8 cellular contexts compared by ENCODE assay signal in genomic region chr19:57280165-57280912, GRCh38. TPM values are rescaled to one million over a fixed set of nuclear protein-coding genes. Genes with fewer than 3 reads are reported as not detected.
A peak's percentile ranks its signal among the peaks of the same experiment; 100 is the strongest.
DNase-seq lines count a peak whose midpoint lies in the region; ATAC-seq, FAIRE-seq and TF ChIP-seq lines count a peak whose summit lies in the region.

Gene ZNF460, plus strand, starts transcription at chr19:57280485. Its CDS starts 322 bp downstream, at chr19:57280807.

- TF ChIP-seq CTCF in BE2C (IDR thresholded peaks at IDR 0.05; ENCODE audit: low read depth, low read length) (no peak), colonic mucosa (IDR thresholded peaks at IDR 0.05) (no peak)

- peaks cover 4% of the 10 kb centered on the region for H3K9me3 Mint-ChIP-seq in activated CD4-positive, alpha-beta T cell treated with anti-CD3 and anti-CD28 coated beads for 36 hours (ENCODE audit: low read depth)

- DNase-seq in BE2C (peak; percentile 96), GM19239 (ENCODE audit: insufficient read length, low spot score) (peak; percentile 75), NCI-H510A treated with DMSO at 0.1 percent for 48 hours (lab: John Stamatoyannopoulos, UW) (peak; percentile 85), colonic mucosa (peak; percentile 97)
- DNase-seq in activated CD4-positive, alpha-beta T cell treated with anti-CD3 and anti-CD28 coated beads for 36 hours, result peak; percentile 98
- DNase-seq in stimulated activated CD4-positive, alpha-beta T cell treated with anti-CD3 and anti-CD28 coated beads, Interleukin-1b, Interleukin-23, amount 100 ng/mL, for 4 hours (ENCODE audit: low read depth in 2 of 2), result peak; percentile 95 to 96

- H3K27me3 ChIP-seq in BE2C (no peaks in the 10 kb centered on the region), colonic mucosa (no peaks in the 10 kb centered on the region), layer of hippocampus (ENCODE audit: control insufficient read depth, insufficient read depth, low read length) (no peaks in the 10 kb centered on the region)

- no peaks in the 10 kb centered on the region for H3K27me3 Mint-ChIP-seq in activated CD4-positive, alpha-beta T cell treated with anti-CD3 and anti-CD28 coated beads for 36 hours

- intact Hi-C loops in activated CD4-positive, alpha-beta T cell treated with anti-CD3 and anti-CD28 coated beads for 36 hours (cut with DNase I, micrococcal nuclease), result loop anchor here (1.0 to 5.0 kb wide), 16 partner anchors 40 to 1628 kb away; partner anchors contain the start of genes TRAPPC2B (in 2 of the 2), ZNF543 (in 2 of the 2), ZNF547 (in 2 of the 2) and ZNF805 (in 2 of the 2)
- intact Hi-C loops in colonic mucosa (cut with DNase I), result loop anchor here (5.0 kb wide), 1 partner anchor 38 kb away; the partner anchor contains the start of gene ZNF805

- peak within 1 kb of the TSS; percentile 96 for H3K27ac ChIP-seq in colonic mucosa
- peak within 1 kb of the TSS; percentile 96 for H3K27ac ChIP-seq in layer of hippocampus (ENCODE audit: low read depth, low read length)

- FAIRE-seq in GM19239 (lab: Jason Lieb, UNC), result peak; percentile 95

- H3K4me1 ChIP-seq in BE2C (peaks cover 4% of the 10 kb centered on the region; the same call in 1 of the 2 replicates), colonic mucosa (peaks cover 8% of the 10 kb centered on the region)

- H3K4me3 Mint-ChIP-seq in activated CD4-positive, alpha-beta T cell treated with anti-CD3 and anti-CD28 coated beads for 36 hours, result no peak within 1 kb of the TSS

- H3K4me3 ChIP-seq in BE2C (ENCODE audit: low read depth, low read length) (peak within 1 kb of the TSS; percentile 99), colonic mucosa (peak within 1 kb of the TSS; percentile 93)

- H3K4me1 Mint-ChIP-seq in activated CD4-positive, alpha-beta T cell treated with anti-CD3 and anti-CD28 coated beads for 36 hours, result peaks cover 37% of the 10 kb centered on the region

- H3K27ac Mint-ChIP-seq in activated CD4-positive, alpha-beta T cell treated with anti-CD3 and anti-CD28 coated beads for 36 hours, result no peak within 1 kb of the TSS

- CTCF ChIA-PET in activated CD4-positive, alpha-beta T cell treated with anti-CD3 and anti-CD28 coated beads for 36 hours (lab: Charles Lee), result interaction anchor here (0.8 kb wide), 1 partner anchor 959 kb away, joined by 3 read pairs; no protein-coding TSS in a partner anchor

- H3K9me3 ChIP-seq in BE2C (no peaks in the 10 kb centered on the region), colonic mucosa (no peaks in the 10 kb centered on the region)

- H3K36me3 Mint-ChIP-seq in activated CD4-positive, alpha-beta T cell treated with anti-CD3 and anti-CD28 coated beads for 36 hours (ENCODE audit: low read depth), result peaks cover 56% of the 10 kb centered on the region

- ATAC-seq in HG03442 (IDR thresholded peaks at IDR 0.05; ENCODE audit: unreplicated experiment), result peak; percentile 83
- ATAC-seq in activated CD4-positive, alpha-beta T cell treated with anti-CD3 and anti-CD28 coated beads for 36 hours, result peak; percentile 86

- POLR2A ChIA-PET in activated CD4-positive, alpha-beta T cell treated with anti-CD3 and anti-CD28 coated beads for 36 hours (lab: Charles Lee), result no interaction called here

- H3K9ac ChIP-seq in colonic mucosa (ENCODE audit: low read depth in 2 of 2, low read length in 2 of 2), result peak within 1 kb of the TSS; percentile 93 to 99

- H3K36me3 ChIP-seq in BE2C (peaks cover 27% of the 10 kb centered on the region), colonic mucosa (peaks cover 5% of the 10 kb centered on the region)

RNA-seq across cellular contexts. Expression of gene ZNF460, which starts in this region (rescaled TPM):
- 2.7 TPM for polyA plus RNA-seq in BE2C (2012; ENCODE audit: insufficient read depth, insufficient read length, low read depth)
- 10 to 100 TPM; 52.4 to 59.8 TPM for total RNA-seq in activated CD4-positive, alpha-beta T cell treated with anti-CD3 and anti-CD28 coated beads for 36 hours
- total RNA-seq in colonic mucosa, result 10 to 100 TPM; 28.5 to 35.1 TPM

Comparison
In these comparisons a context has a peak if more than half of its experiments do, and no peak if none do; other contexts are left out.
1. Peak in every context shown above with its lines: DNase-seq, ATAC-seq, H3K4me3 ChIP-seq and H3K27ac ChIP-seq.